ENCODE assay signal across 9 cellular contexts in the genomic region with DNA sequence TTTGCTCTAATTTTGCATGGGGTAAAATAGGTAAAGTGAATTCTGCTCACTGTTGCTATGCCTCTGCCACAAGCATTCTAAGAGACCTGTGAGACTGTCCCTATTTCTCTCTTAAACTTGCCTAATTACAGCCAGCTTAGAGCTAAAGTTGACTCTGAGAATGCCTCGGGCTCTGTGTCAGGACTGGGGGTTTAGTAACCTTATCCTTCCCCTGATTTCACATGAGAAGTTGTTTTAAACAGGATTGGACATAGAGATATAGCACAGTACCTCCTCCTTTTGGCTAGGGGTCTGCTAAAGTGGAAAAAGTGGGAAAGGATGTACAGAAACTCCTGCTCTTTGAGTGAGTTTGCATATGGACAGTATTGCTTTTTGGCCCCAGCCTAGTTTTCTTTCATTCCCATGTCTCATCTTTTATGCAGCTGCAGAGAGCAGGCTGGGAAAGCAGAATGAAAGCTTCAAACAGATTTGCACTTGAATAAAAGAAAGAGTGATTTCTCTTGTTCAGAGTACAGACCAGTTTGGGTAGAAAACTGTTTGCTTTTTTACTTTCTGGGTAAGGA.
DNase-seq lines count a peak whose midpoint lies in the region; ATAC-seq lines count a peak whose summit lies in the region.
"Had no signal": no experiment of that assay in that cellular context is flagged by ENCODE, and none has a peak within 500 bp of the region (broad histone marks: within the 10 kb centered on the region; RNA-seq: fewer than 3 reads in every experiment).

No MANE protein-coding gene starts in this region.

- H3K9me3 ChIP-seq in HUES48 (ENCODE audit: control insufficient read depth, insufficient read depth, low read length) (no peaks in the 10 kb centered on the region), stomach smooth muscle (ENCODE audit: control insufficient read depth in 2 of 2, low read length in 2 of 2) (no peaks in the 10 kb centered on the region)

- H3K36me3 ChIP-seq in HUES48 (ENCODE audit: control insufficient read depth, insufficient read depth, low read length), result no peaks in the 10 kb centered on the region
- H3K36me3 ChIP-seq in stomach smooth muscle (ENCODE audit: control insufficient read depth in 2 of 2, insufficient read depth in 2 of 2, low read length in 2 of 2), result no peaks in the 10 kb centered on the region

- DNase-seq in left colon, result no peak
- DNase-seq: NCI-H510A had no signal

- intact Hi-C loops in left colon (cut with DNase I, micrococcal nuclease), result loop anchor here in 1 of 2 donors (5.0 to 10.0 kb wide), 2 partner anchors 603 to 881 kb away; no protein-coding TSS in a partner anchor

- H3K9ac ChIP-seq in HUES48 (ENCODE audit: low read depth, low read length), result no peak overlapping the region
- H3K9ac ChIP-seq in stomach smooth muscle (ENCODE audit: low read length in 2 of 2), result peak overlapping the region; percentile 13 to 52

- H3K4me3 ChIP-seq in HUES48 (ENCODE audit: low read depth, low read length) (no peak overlapping the region), stomach smooth muscle (ENCODE audit: low read length in 2 of 2) (no peak overlapping the region)

- H3K27ac ChIP-seq in HUES48 (ENCODE audit: low read depth, low read length), result peak overlapping the region; percentile 61
- H3K27ac ChIP-seq in cingulate gyrus (ENCODE audit: low read depth, low read length), result peak overlapping the region; percentile 79
- H3K27ac ChIP-seq in stomach smooth muscle (ENCODE audit: low read length), result peak overlapping the region; percentile 76

- H3K27me3 ChIP-seq in HUES48 (ENCODE audit: control insufficient read depth, insufficient read depth, low read length), result no peaks in the 10 kb centered on the region
- H3K27me3 ChIP-seq in stomach smooth muscle (ENCODE audit: control insufficient read depth in 1 of 2, insufficient read depth in 2 of 2, low read length in 2 of 2), result no peaks in the 10 kb centered on the region

- H3K4me1 ChIP-seq in HUES48 (ENCODE audit: control insufficient read depth, insufficient read depth, low read length) (peaks cover 56% of the 10 kb centered on the region), stomach smooth muscle (ENCODE audit: control insufficient read depth, insufficient read depth, low read length) (peaks cover 23% of the 10 kb centered on the region)

- ATAC-seq in left colon, result peak; percentile 25
- no peak for ATAC-seq in HG02870 (IDR thresholded peaks at IDR 0.05; ENCODE audit: unreplicated experiment)
- no peak for ATAC-seq in HG03457 (IDR thresholded peaks at IDR 0.05; ENCODE audit: unreplicated experiment)
- no peak for ATAC-seq in GM18907 (IDR thresholded peaks at IDR 0.05; ENCODE audit: unreplicated experiment)
- ATAC-seq in GM19351 (IDR thresholded peaks at IDR 0.05; ENCODE audit: unreplicated experiment), result no peak
